ENCODE assay signal across 8 cellular contexts in genomic region chr22:37675930-37676571, GRCh38. TPM values are rescaled to one million over a fixed set of nuclear protein-coding genes. Genes with fewer than 3 reads are reported as not detected.
DNase-seq lines count a peak whose midpoint lies in the region; ATAC-seq, FAIRE-seq and TF ChIP-seq lines count a peak whose summit lies in the region.

No MANE protein-coding gene starts in this region.

- H3K36me3 ChIP-seq in MG63 (peaks cover 40% of the 10 kb centered on the region), GM12878 (ENCODE audit: control insufficient read depth in 2 of 2, insufficient read depth in 2 of 2, low read length in 1 of 2) (peaks cover 2% of the 10 kb centered on the region in 2 experiments; a peak in 1 of 4 replicates), suprapubic skin (peaks cover 4% of the 10 kb centered on the region)

- no peak for DNase-seq in CD4-positive, alpha-beta T cell
- DNase-seq in MG63 (peak; percentile 69), GM12878 (ENCODE audit: low read depth, low spot score) (no peak), left lobe of liver (ENCODE audit: low spot score) (peak; percentile 92), suprapubic skin (ENCODE audit: low spot score in 2 of 2) (no peak), HuH-7.5 (ENCODE audit: low spot score) (no peak), HT-29 (ENCODE audit: low spot score) (no peak)

- no peaks in the 10 kb centered on the region for H3K27me3 Mint-ChIP-seq in CD4-positive, alpha-beta T cell

- ATAC-seq in CD4-positive, alpha-beta T cell (ENCODE audit: poor library complexity), result no peak
- peak; percentile 35 for ATAC-seq in GM12878
- peak; percentile 73 for ATAC-seq in left lobe of liver
- ATAC-seq in GM21447 (IDR thresholded peaks at IDR 0.05; ENCODE audit: unreplicated experiment), result no peak

- CTCF ChIA-PET in CD4-positive, alpha-beta T cell (lab: Charles Lee), result interaction anchor here (1.0 to 12.8 kb wide), 2 partner anchors 35 to 69 kb away, joined by 6 to 171 read pairs; partner anchors contain the start of gene SH3BP1
- CTCF ChIA-PET in GM12878 (lab: Yijun Ruan, JAX), result interaction anchor here (0.9 to 19.9 kb wide), 6 partner anchors 8 to 69 kb away, joined by 3 to 414 read pairs (median 172); partner anchors contain the start of genes GGA1, NOL12, PDXP and SH3BP1

- H3K4me3 Mint-ChIP-seq in CD4-positive, alpha-beta T cell, result peak overlapping the region; percentile 89

- WGBS in GM12878 (ENCODE audit: insufficient coverage, insufficient replicate concordance, low lambda C conversion rate, missing lambda C conversion rate), result 0% methylated on average over 8 of the region's 13 CpGs
- 16% methylated on average over 13 of the region's 13 CpGs for WGBS in suprapubic skin

- TF ChIP-seq EP300 in GM12878 (IDR thresholded peaks at IDR 0.05; ENCODE audit: borderline replicate concordance in 1 of 2, control insufficient read depth in 1 of 2, low read depth in 2 of 2, low read length in 2 of 2) (no peak), suprapubic skin (IDR thresholded peaks at IDR 0.05) (no peak)

- TF ChIP-seq RAD21 in GM12878 (IDR thresholded peaks at IDR 0.05; ENCODE audit: insufficient read depth, low read depth, low read length), result no peak

- H3K9me3 Mint-ChIP-seq in CD4-positive, alpha-beta T cell, result no peaks in the 10 kb centered on the region

- TSS peak; percentile 71 for BruUV-seq in GM12878 (replicated peaks; lab: Mats Ljungman, UMichigan)

- TF ChIP-seq CTCF in CD4-positive, alpha-beta T cell (IDR thresholded peaks at IDR 0.05), result no peak
- TF ChIP-seq CTCF in GM12878 (IDR thresholded peaks at IDR 0.05 in 2 of 3, conservative IDR thresholded peaks at IDR 0.05 in 1 of 3; ENCODE audit: control insufficient read depth in 2 of 3, extremely low read depth in 1 of 3, insufficient read depth in 1 of 3, low read depth in 3 of 3, low read length in 3 of 3) (no peak), suprapubic skin (IDR thresholded peaks at IDR 0.05) (no peak)

- TF ChIP-seq POLR2A in GM12878 (IDR thresholded peaks at IDR 0.05; ENCODE audit: low read depth, low read length), result no peak
- TF ChIP-seq POLR2A in suprapubic skin (IDR thresholded peaks at IDR 0.05), result no peak

- RAD21 ChIA-PET in GM12878 (lab: Charles Lee; ENCODE audit: unreplicated experiment), result interaction anchor here (1.1 to 5.1 kb wide), 8 partner anchors 10 to 68 kb away, joined by 3 to 112 read pairs (median 22); partner anchors contain the start of genes GGA1, NOL12, PDXP and SH3BP1

- H3K4me1 ChIP-seq in GM12878 (ENCODE audit: control insufficient read depth, insufficient read depth, low read length), result peaks cover 30% of the 10 kb centered on the region
- H3K4me1 ChIP-seq in suprapubic skin, result peaks cover 65% of the 10 kb centered on the region

- peak overlapping the region; percentile 96 for H3K27ac Mint-ChIP-seq in CD4-positive, alpha-beta T cell

- H3K27ac ChIP-seq in CD4-positive, alpha-beta T cell (ENCODE audit: low read depth, low read length), result peak overlapping the region; percentile 99
- H3K27ac ChIP-seq in GM12878 (ENCODE audit: control insufficient read depth, insufficient read depth) (peak overlapping the region; percentile 85), suprapubic skin (peak overlapping the region; percentile 80)

- no peaks in the 10 kb centered on the region for H3K9me3 ChIP-seq in CD4-positive, alpha-beta T cell (ENCODE audit: control insufficient read depth, low read length)
- H3K9me3 ChIP-seq in MG63 (no peaks in the 10 kb centered on the region), GM12878 (replicated peaks; ENCODE audit: control insufficient read depth, insufficient read depth, low read length) (no peaks in the 10 kb centered on the region), suprapubic skin (no peaks in the 10 kb centered on the region)

- POLR2A ChIA-PET in CD4-positive, alpha-beta T cell (lab: Charles Lee), result interaction anchor here (0.9 to 10.5 kb wide), 10 partner anchors 10 to 168 kb away, joined by 3 to 256 read pairs (median 29); partner anchors contain the start of genes ANKRD54, GGA1, NOL12 and PDXP
- POLR2A ChIA-PET in GM12878 (lab: Charles Lee), result interaction anchor here (0.6 to 14.0 kb wide), 16 partner anchors 8 to 230 kb away, joined by 3 to 209 read pairs (median 6); partner anchors contain the start of genes ANKRD54, GGA1, MICALL1 and NOL12

- H3K9ac ChIP-seq in GM12878 (ENCODE audit: control insufficient read depth, insufficient read depth, low read length), result peak overlapping the region; percentile 78

- peak overlapping the region; percentile 97 for H3K4me2 ChIP-seq in GM12878 (ENCODE audit: control insufficient read depth, insufficient read depth)

- peaks cover 30% of the 10 kb centered on the region for H3K79me2 ChIP-seq in GM12878 (ENCODE audit: control insufficient read depth, insufficient read depth, low read length)

- H3K4me3 ChIP-seq in MG63, result peak overlapping the region; percentile 82
- peak overlapping the region; percentile 91 for H3K4me3 ChIP-seq in GM12878
- H3K4me3 ChIP-seq in suprapubic skin, result peak overlapping the region; percentile 52

- H3K36me3 Mint-ChIP-seq in CD4-positive, alpha-beta T cell (ENCODE audit: low read depth), result peaks cover 9% of the 10 kb centered on the region

- H2AFZ ChIP-seq in GM12878 (ENCODE audit: control insufficient read depth, low read depth, low read length), result no peak overlapping the region

- no peaks in the 10 kb centered on the region for H3K27me3 ChIP-seq in CD4-positive, alpha-beta T cell (ENCODE audit: control insufficient read depth, insufficient read depth, low read length)
- H3K27me3 ChIP-seq in MG63, result no peaks in the 10 kb centered on the region
- no peaks in the 10 kb centered on the region for H3K27me3 ChIP-seq in GM12878 (replicated peaks in 1 of 2; ENCODE audit: control insufficient read depth in 2 of 2, insufficient read depth in 2 of 2, low read length in 1 of 2)
- H3K27me3 ChIP-seq in suprapubic skin, result no peaks in the 10 kb centered on the region

- intact Hi-C loops in CD4-positive, alpha-beta T cell (cut with DNase I, micrococcal nuclease), result no loop called here
- intact Hi-C loops in GM12878 (cut with micrococcal nuclease; ENCODE audit: unreplicated experiment), result loop anchor here (2.0 kb wide), 1 partner anchor 43 kb away; no protein-coding TSS in a partner anchor

- SMC1A ChIA-PET in GM12878 (lab: Charles Lee; ENCODE audit: uncharacterized antibody, unreplicated experiment), result interaction anchor here (0.6 to 10.9 kb wide), 12 partner anchors 12 to 69 kb away, joined by 3 to 98 read pairs (median 5); partner anchors contain the start of genes GGA1, PDXP and SH3BP1

- FAIRE-seq in GM12878 (lab: Jason Lieb, UNC), result no peak

- no peaks in the 10 kb centered on the region for H4K20me1 ChIP-seq in GM12878 (ENCODE audit: control insufficient read depth, insufficient read depth)

- peaks cover 57% of the 10 kb centered on the region for H3K4me1 Mint-ChIP-seq in CD4-positive, alpha-beta T cell (ENCODE audit: low read depth)

- in situ Hi-C loops in GM12878 (cut with MboI), result no loop called here

RNA-seq across cellular contexts. Expression of gene LGALS1, which starts 0.6 kb away (rescaled TPM):
- total RNA-seq in CD4-positive, alpha-beta T cell, result 10 to 100 TPM; 85.1 to 93.7 TPM
- total RNA-seq in MG63 (2014; rRNA removed; shearing (Covaris generic); ENCODE audit: low replicate concordance), result 3,913 and 4,947 TPM in 2 replicates
- total RNA-seq in GM12878 (2013; cell fraction: nucleolus; rRNA removed), result 71.4 and 74.1 TPM in 2 replicates
- 1,028 and 1,163 TPM in 2 replicates for total RNA-seq in GM12878 (2014; rRNA removed)
- total RNA-seq in GM12878 (2014; rRNA removed; fragmentation: Illumina TruSeq; extraction: Trizol), result 508 and 518 TPM in 2 replicates
- 636 and 637 TPM in 2 replicates for total RNA-seq in GM12878 (2021)
- polyA plus RNA-seq in GM12878 (2011; ENCODE audit: low read depth), result 1,837 TPM
- polyA plus RNA-seq in GM12878 (2011; rRNA removed), result 690 and 1,889 TPM in 2 replicates
- 2,989 and 3,872 TPM in 2 replicates for polyA plus RNA-seq in GM12878 (2011; cell fraction: cytosol; rRNA removed)
- polyA plus RNA-seq in GM12878 (2011; cell fraction: nucleus; rRNA removed), result 1,936 and 2,514 TPM in 2 replicates
- 1,111 and 1,241 TPM in 2 replicates for polyA plus RNA-seq in GM12878 (2012)
- polyA plus RNA-seq in GM12878 (2014; fragmentation: Illumina TruSeq; extraction: Trizol), result 56.5 and 312 TPM in 2 replicates
- polyA plus RNA-seq in GM12878 (2014; fragmentation: Nextera tagmentation; extraction: Ambion mirVana), result 100 to 1,000 TPM; 571 TPM
- 1,386 and 1,631 TPM in 2 replicates for polyA plus RNA-seq in GM12878 (2014; rRNA removed)
- 100 to 1,000 TPM; 777 to 791 TPM for polyA plus RNA-seq in GM12878 (2016; fragmentation: Nextera tagmentation; extraction: Ambion mirVana)
- polyA minus RNA-seq in GM12878 (2011; rRNA and poly(A)+ RNA removed), result 796 and 1,494 TPM in 2 replicates
- 213 and 229 TPM in 2 replicates for polyA minus RNA-seq in GM12878 (2011; cell fraction: cytosol; rRNA and poly(A)+ RNA removed)
- polyA minus RNA-seq in GM12878 (2011; cell fraction: nucleus; rRNA and poly(A)+ RNA removed), result 191 and 194 TPM in 2 replicates
- total RNA-seq in left lobe of liver, result 115 TPM
- 100 to 1,000 TPM; 138 to 277 (median 207) TPM for total RNA-seq in suprapubic skin
- 15.3 and 30.9 TPM in 2 replicates for total RNA-seq in HT-29 (2014; rRNA removed; shearing (Covaris generic))

RNA-seq across cellular contexts. Expression of gene NOL12, which starts 10.1 kb away (rescaled TPM):
- total RNA-seq in CD4-positive, alpha-beta T cell, result 10 to 100 TPM; 24.3 to 26.2 TPM
- total RNA-seq in MG63 (2014; rRNA removed; shearing (Covaris generic); ENCODE audit: low replicate concordance), result 61.0 and 111 TPM in 2 replicates
- 24.0 and 33.8 TPM in 2 replicates for total RNA-seq in GM12878 (2013; cell fraction: nucleolus; rRNA removed)
- total RNA-seq in GM12878 (2014; rRNA removed), result 42.1 and 43.2 TPM in 2 replicates
- 34.2 and 40.5 TPM in 2 replicates for total RNA-seq in GM12878 (2014; rRNA removed; fragmentation: Illumina TruSeq; extraction: Trizol)
- 36.5 and 37.0 TPM in 2 replicates for total RNA-seq in GM12878 (2021)
- polyA plus RNA-seq in GM12878 (2011; ENCODE audit: low read depth), result 10.0 TPM
- polyA plus RNA-seq in GM12878 (2011; rRNA removed), result 23.1 and 25.8 TPM in 2 replicates
- polyA plus RNA-seq in GM12878 (2011; cell fraction: cytosol; rRNA removed), result 22.1 and 36.9 TPM in 2 replicates
- polyA plus RNA-seq in GM12878 (2011; cell fraction: nucleus; rRNA removed), result 38.6 and 48.7 TPM in 2 replicates
- 14.2 and 20.3 TPM in 2 replicates for polyA plus RNA-seq in GM12878 (2012)
- 15.5 and 43.2 TPM in 2 replicates for polyA plus RNA-seq in GM12878 (2014; fragmentation: Illumina TruSeq; extraction: Trizol)
- polyA plus RNA-seq in GM12878 (2014; fragmentation: Nextera tagmentation; extraction: Ambion mirVana), result 10 to 100 TPM in 1 of 2 experiments, 1 to 10 TPM in 1; 3.3 to 12.9 TPM
- polyA plus RNA-seq in GM12878 (2014; rRNA removed), result 41.7 and 49.8 TPM in 2 replicates
- polyA plus RNA-seq in GM12878 (2016; fragmentation: Nextera tagmentation; extraction: Ambion mirVana), result 10 to 100 TPM; 64.6 to 69.4 TPM
- polyA minus RNA-seq in GM12878 (2011; rRNA and poly(A)+ RNA removed), result 5.6 and 12.4 TPM in 2 replicates
- 9.0 and 9.5 TPM in 2 replicates for polyA minus RNA-seq in GM12878 (2011; cell fraction: cytosol; rRNA and poly(A)+ RNA removed)
- 5.2 and 12.5 TPM in 2 replicates for polyA minus RNA-seq in GM12878 (2011; cell fraction: nucleus; rRNA and poly(A)+ RNA removed)
- 9.9 TPM for total RNA-seq in left lobe of liver
- 10 to 100 TPM; 29.2 to 49.8 (median 40.7) TPM for total RNA-seq in suprapubic skin
- 25.2 and 42.3 TPM in 2 replicates for total RNA-seq in HT-29 (2014; rRNA removed; shearing (Covaris generic))

RNA-seq across cellular contexts. Expression of gene PDXP, which starts 17.5 kb away (rescaled TPM):
- total RNA-seq in CD4-positive, alpha-beta T cell, result 1 to 10 TPM; 1.5 TPM
- total RNA-seq in MG63 (2014; rRNA removed; shearing (Covaris generic); ENCODE audit: low replicate concordance), result 18.0 and 24.2 TPM in 2 replicates
- 7.4 and 8.6 TPM in 2 replicates for total RNA-seq in GM12878 (2013; cell fraction: nucleolus; rRNA removed)
- total RNA-seq in GM12878 (2014; rRNA removed), result 36.8 and 41.1 TPM in 2 replicates
- 27.2 and 29.7 TPM in 2 replicates for total RNA-seq in GM12878 (2014; rRNA removed; fragmentation: Illumina TruSeq; extraction: Trizol)
- 38.6 and 44.7 TPM in 2 replicates for total RNA-seq in GM12878 (2021)
- polyA plus RNA-seq in GM12878 (2011; ENCODE audit: low read depth), result 14.9 TPM
- polyA plus RNA-seq in GM12878 (2011; rRNA removed), result 25.4 and 39.4 TPM in 2 replicates
- polyA plus RNA-seq in GM12878 (2011; cell fraction: cytosol; rRNA removed), result 66.8 and 73.1 TPM in 2 replicates
- polyA plus RNA-seq in GM12878 (2011; cell fraction: nucleus; rRNA removed), result 26.0 and 35.5 TPM in 2 replicates
- polyA plus RNA-seq in GM12878 (2012), result 17.7 and 26.5 TPM in 2 replicates
- 30.1 and 40.0 TPM in 2 replicates for polyA plus RNA-seq in GM12878 (2014; fragmentation: Illumina TruSeq; extraction: Trizol)
- polyA plus RNA-seq in GM12878 (2014; fragmentation: Nextera tagmentation; extraction: Ambion mirVana), result 10 to 100 TPM in 1 of 2 experiments, 1 to 10 TPM in 1; 9.8 to 15.2 TPM
- 56.7 and 57.9 TPM in 2 replicates for polyA plus RNA-seq in GM12878 (2014; rRNA removed)
- polyA plus RNA-seq in GM12878 (2016; fragmentation: Nextera tagmentation; extraction: Ambion mirVana), result 1 to 10 TPM; 4.4 to 4.8 TPM
- polyA minus RNA-seq in GM12878 (2011; rRNA and poly(A)+ RNA removed), result 22.2 and 37.3 TPM in 2 replicates
- polyA minus RNA-seq in GM12878 (2011; cell fraction: cytosol; rRNA and poly(A)+ RNA removed), result 11.4 and 17.4 TPM in 2 replicates
- 7.3 and 9.7 TPM in 2 replicates for polyA minus RNA-seq in GM12878 (2011; cell fraction: nucleus; rRNA and poly(A)+ RNA removed)
- total RNA-seq in left lobe of liver, result 40.9 TPM
- total RNA-seq in suprapubic skin, result 1 to 10 TPM; 4.2 to 6.1 (median 4.9) TPM
- 25.4 and 33.0 TPM in 2 replicates for total RNA-seq in HT-29 (2014; rRNA removed; shearing (Covaris generic))

RNA-seq across cellular contexts. Expression of gene TRIOBP, which starts 20.8 kb away (rescaled TPM):
- total RNA-seq in CD4-positive, alpha-beta T cell, result 10 to 100 TPM in 1 of 2 experiments, 1 to 10 TPM in 1; 9.0 to 10.1 TPM
- 154 and 194 TPM in 2 replicates for total RNA-seq in MG63 (2014; rRNA removed; shearing (Covaris generic); ENCODE audit: low replicate concordance)
- 25.1 and 25.6 TPM in 2 replicates for total RNA-seq in GM12878 (2013; cell fraction: nucleolus; rRNA removed)
- total RNA-seq in GM12878 (2014; rRNA removed), result 18.0 and 21.0 TPM in 2 replicates
- 9.6 and 10.7 TPM in 2 replicates for total RNA-seq in GM12878 (2014; rRNA removed; fragmentation: Illumina TruSeq; extraction: Trizol)
- total RNA-seq in GM12878 (2021), result 20.5 and 23.6 TPM in 2 replicates
- polyA plus RNA-seq in GM12878 (2011; ENCODE audit: low read depth), result 4.2 TPM
- 6.7 and 10.6 TPM in 2 replicates for polyA plus RNA-seq in GM12878 (2011; rRNA removed)
- polyA plus RNA-seq in GM12878 (2011; cell fraction: cytosol; rRNA removed), result 17.0 and 19.4 TPM in 2 replicates
- 24.2 and 29.4 TPM in 2 replicates for polyA plus RNA-seq in GM12878 (2011; cell fraction: nucleus; rRNA removed)
- polyA plus RNA-seq in GM12878 (2012), result 13.8 and 16.5 TPM in 2 replicates
- 8.9 and 13.1 TPM in 2 replicates for polyA plus RNA-seq in GM12878 (2014; fragmentation: Illumina TruSeq; extraction: Trizol)
- polyA plus RNA-seq in GM12878 (2014; fragmentation: Nextera tagmentation; extraction: Ambion mirVana), result under 1 TPM; 0.21 to 0.53 TPM
- polyA plus RNA-seq in GM12878 (2014; rRNA removed), result 19.5 and 20.1 TPM in 2 replicates
- 10 to 100 TPM in 1 of 2 experiments, 1 to 10 TPM in 1; 4.2 to 19.9 TPM for polyA plus RNA-seq in GM12878 (2016; fragmentation: Nextera tagmentation; extraction: Ambion mirVana)
- 26.6 and 34.0 TPM in 2 replicates for polyA minus RNA-seq in GM12878 (2011; rRNA and poly(A)+ RNA removed)
- polyA minus RNA-seq in GM12878 (2011; cell fraction: cytosol; rRNA and poly(A)+ RNA removed), result 7.7 and 7.8 TPM in 2 replicates
- polyA minus RNA-seq in GM12878 (2011; cell fraction: nucleus; rRNA and poly(A)+ RNA removed), result 12.5 and 21.6 TPM in 2 replicates
- 15.7 TPM for total RNA-seq in left lobe of liver
- 10 to 100 TPM; 58.6 to 71.6 (median 64.3) TPM for total RNA-seq in suprapubic skin
- total RNA-seq in HT-29 (2014; rRNA removed; shearing (Covaris generic)), result 91.3 and 98.4 TPM in 2 replicates

RNA-seq across cellular contexts. Expression of gene SH3BP1, which starts 36.6 kb away (rescaled TPM):
- 10 to 100 TPM; 46.9 to 49.0 TPM for total RNA-seq in CD4-positive, alpha-beta T cell
- 0.95 TPM in 1 of 2 replicates, not detected in the other for total RNA-seq in MG63 (2014; rRNA removed; shearing (Covaris generic); ENCODE audit: low replicate concordance)
- 73.5 and 76.3 TPM in 2 replicates for total RNA-seq in GM12878 (2013; cell fraction: nucleolus; rRNA removed)
- total RNA-seq in GM12878 (2014; rRNA removed) (34.0 and 37.5 TPM in 2 replicates), GM12878 (2014; rRNA removed; fragmentation: Illumina TruSeq; extraction: Trizol) (16.8 and 17.9 TPM in 2 replicates), GM12878 (2021) (67.0 and 70.5 TPM in 2 replicates), left lobe of liver (3.0 TPM), suprapubic skin (10 to 100 TPM; 57.1 to 60.7 (median 57.7) TPM)
- polyA plus RNA-seq in GM12878 (2011; ENCODE audit: low read depth), result 126 TPM
- polyA plus RNA-seq in GM12878 (2011; rRNA removed) (14.5 and 27.0 TPM in 2 replicates), GM12878 (2014; fragmentation: Illumina TruSeq; extraction: Trizol) (22.9 and 58.6 TPM in 2 replicates), GM12878 (2014; fragmentation: Nextera tagmentation; extraction: Ambion mirVana) (1 to 10 TPM in 1 of 2 experiments, under 1 TPM in 1; 0.29 to 1.1 TPM), GM12878 (2014; rRNA removed) (31.7 and 43.3 TPM in 2 replicates), GM12878 (2016; fragmentation: Nextera tagmentation; extraction: Ambion mirVana) (1 to 10 TPM; 4.8 to 9.9 TPM)
- 37.4 and 46.9 TPM in 2 replicates for polyA plus RNA-seq in GM12878 (2011; cell fraction: cytosol; rRNA removed)
- polyA plus RNA-seq in GM12878 (2011; cell fraction: nucleus; rRNA removed), result 135 and 140 TPM in 2 replicates
- polyA plus RNA-seq in GM12878 (2012), result 56.7 and 111 TPM in 2 replicates
- 39.4 and 47.3 TPM in 2 replicates for polyA minus RNA-seq in GM12878 (2011; rRNA and poly(A)+ RNA removed)
- 11.4 and 39.4 TPM in 2 replicates for polyA minus RNA-seq in GM12878 (2011; cell fraction: cytosol; rRNA and poly(A)+ RNA removed)
- polyA minus RNA-seq in GM12878 (2011; cell fraction: nucleus; rRNA and poly(A)+ RNA removed), result 33.5 and 50.5 TPM in 2 replicates
- 38.8 and 47.1 TPM in 2 replicates for total RNA-seq in HT-29 (2014; rRNA removed; shearing (Covaris generic))

Comparison
In these comparisons a context has a peak if more than half of its experiments do, and no peak if none do; other contexts are left out.
1. ATAC-seq: peak in GM12878 (single experiment) and left lobe of liver (single experiment); none in CD4-positive, alpha-beta T cell (single experiment) and GM21447 (single experiment).
2. DNase-seq: peak in MG63 (single experiment) and left lobe of liver (single experiment); none in CD4-positive, alpha-beta T cell (0 of 10), GM12878 (single experiment), suprapubic skin (0 of 2), HuH-7.5 (single experiment) and HT-29 (single experiment).
3. Peak in every context shown above with its lines, with median percentiles within 50 percentile points of each other: H3K27ac ChIP-seq and H3K4me3 ChIP-seq.